13 cellular contexts compared by ENCODE assay signal in the genomic region with DNA sequence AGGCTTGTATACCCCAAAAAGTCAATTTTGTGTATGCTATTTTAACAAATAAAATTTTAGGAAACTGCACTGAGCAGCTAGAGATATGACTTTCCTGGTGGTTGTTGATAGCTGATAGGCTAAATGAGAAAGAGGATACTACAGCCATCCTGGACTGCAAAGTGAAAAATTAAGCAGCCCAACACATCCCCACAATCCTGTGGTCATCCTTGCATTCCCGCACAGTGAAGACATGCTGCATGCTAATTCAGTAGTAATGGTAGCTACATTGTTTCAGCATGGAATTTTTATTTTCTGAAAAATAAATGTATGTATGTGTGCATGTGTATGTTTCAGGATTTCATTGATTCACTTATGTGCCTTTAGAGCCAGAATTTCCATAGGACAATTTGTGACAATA.
DNase-seq lines count a peak whose midpoint lies in the region; ATAC-seq and TF ChIP-seq lines count a peak whose summit lies in the region.
"Had no signal": no experiment of that assay in that cellular context is flagged by ENCODE, and none has a peak within 500 bp of the region (broad histone marks: within the 10 kb centered on the region; RNA-seq: fewer than 3 reads in every experiment).

No MANE protein-coding gene starts in this region.

- no peaks in the 10 kb centered on the region for H3K36me3 ChIP-seq in GM23248 (ENCODE audit: low read depth)
- H3K36me3 ChIP-seq: SJSA1 had no signal

- H3K4me3 ChIP-seq in GM23248 (no peak overlapping the region), fibroblast of mammary gland (ENCODE audit: control insufficient read depth, low read depth, low read length) (no peak overlapping the region)
- H3K4me3 ChIP-seq: SJSA1 had no signal

- H3K79me2 ChIP-seq in GM23248 (ENCODE audit: insufficient read depth) = no peaks in the 10 kb centered on the region

- in situ Hi-C loops in GM23248 (cut with MboI) = no loop called here

- peaks cover 11% of the 10 kb centered on the region for H3K36me3 Mint-ChIP-seq in stimulated activated memory B cell treated with anti-CD40 and anti-IgM and Interleukin-4, amounts not matched to agents 10 μg/mL and 1 μg/mL and 100 μg/mL, for 72 hours

- H3K9me3 ChIP-seq in GM23248 (ENCODE audit: low read depth) = no peaks in the 10 kb centered on the region
- H3K9me3 ChIP-seq: SJSA1 had no signal

- H3K4me1 Mint-ChIP-seq in stimulated activated memory B cell treated with anti-CD40 and anti-IgM and Interleukin-4, amounts not matched to agents 10 μg/mL and 1 μg/mL and 100 μg/mL, for 72 hours = peaks cover 52% of the 10 kb centered on the region

- no peak overlapping the region for H3K4me3 Mint-ChIP-seq in stimulated activated memory B cell treated with anti-CD40 and anti-IgM and Interleukin-4, amounts not matched to agents 10 μg/mL and 1 μg/mL and 100 μg/mL, for 72 hours

- H3K27ac Mint-ChIP-seq in stimulated activated memory B cell treated with anti-CD40 and anti-IgM and Interleukin-4, amounts not matched to agents 10 μg/mL and 1 μg/mL and 100 μg/mL, for 72 hours = peak overlapping the region; percentile 91

- no peaks in the 10 kb centered on the region for H4K20me1 ChIP-seq in GM23248 (ENCODE audit: insufficient read depth)

- no peaks in the 10 kb centered on the region for H3K9me2 ChIP-seq in GM23248 (ENCODE audit: insufficient read depth)

- H3K27ac ChIP-seq in GM23248 = no peak overlapping the region
- H3K27ac ChIP-seq: SJSA1 had no signal

- no peak overlapping the region for H3K9ac ChIP-seq in GM23248

- H3K27me3 ChIP-seq in GM23248 (replicated peaks; ENCODE audit: insufficient read depth) = no peaks in the 10 kb centered on the region
- H3K27me3 ChIP-seq: SJSA1 had no signal

- H3K27me3 Mint-ChIP-seq in stimulated activated memory B cell treated with anti-CD40 and anti-IgM and Interleukin-4, amounts not matched to agents 10 μg/mL and 1 μg/mL and 100 μg/mL, for 72 hours = no peaks in the 10 kb centered on the region

- H3K4me1 ChIP-seq in GM23248 (ENCODE audit: insufficient read depth) = no peaks in the 10 kb centered on the region
- H3K4me1 ChIP-seq: SJSA1 had no signal

- H3K9me3 Mint-ChIP-seq in stimulated activated memory B cell treated with anti-CD40 and anti-IgM and Interleukin-4, amounts not matched to agents 10 μg/mL and 1 μg/mL and 100 μg/mL, for 72 hours = no peaks in the 10 kb centered on the region

- H2AFZ ChIP-seq in GM23248 = no peak overlapping the region

- WGBS in GM23248 (ENCODE audit: low coverage in 1 of 2, low lambda C conversion rate in 2 of 2, missing lambda C conversion rate in 2 of 2), 2 experiments = 94 to 97% methylated on average over 1 of the region's 1 CpG

- H3F3A ChIP-seq in GM23248 (ENCODE audit: insufficient read depth) = no peaks in the 10 kb centered on the region

- no peak for TF ChIP-seq CTCF in fibroblast of mammary gland (conservative IDR thresholded peaks at IDR 0.05; ENCODE audit: control insufficient read depth, insufficient read depth, low read depth, low read length)

- ATAC-seq in stimulated activated memory B cell treated with anti-CD40 and anti-IgM and Interleukin-4, amounts not matched to agents 10 μg/mL and 1 μg/mL and 100 μg/mL, for 72 hours = no peak
- ATAC-seq in GM21447 (IDR thresholded peaks at IDR 0.05; ENCODE audit: unreplicated experiment) = no peak
- ATAC-seq in HG03565 (IDR thresholded peaks at IDR 0.05; ENCODE audit: unreplicated experiment) = no peak

- DNase-seq in GM23248 (peak; percentile 20), amniotic epithelial cell (ENCODE audit: low read depth) (peak; percentile 45), fibroblast of mammary gland (ENCODE audit: low read depth) (peak; percentile 8), superior temporal gyrus (ENCODE audit: extremely low spot score) (no peak)
- no peak for DNase-seq in activated CD4-positive, alpha-beta T cell treated with anti-CD3 and anti-CD28 coated beads for 1 hour
- DNase-seq: C1 segment of cervical spinal cord, NCI-H1930, NCI-H2171, NCI-H82 had no signal

- H3K4me2 ChIP-seq in GM23248 (ENCODE audit: unreplicated experiment) = no peak overlapping the region

Comparison
In these comparisons a context has a peak if more than half of its experiments do, and no peak if none do; other contexts are left out.
1. DNase-seq: peak in GM23248 (single experiment), amniotic epithelial cell (single experiment) and fibroblast of mammary gland (single experiment); none in activated CD4-positive, alpha-beta T cell treated with anti-CD3 and anti-CD28 coated beads for 1 hour (single experiment) and superior temporal gyrus (single experiment).